Comparison of ENCODE assay signal across 8 cellular contexts in genomic region chr5:36241636-36242533, GRCh38. TPM values are rescaled to one million over a fixed set of nuclear protein-coding genes. Genes with fewer than 3 reads are reported as not detected.
A peak's percentile ranks its signal among the peaks of the same experiment; 100 is the strongest.
DNase-seq lines count a peak whose midpoint lies in the region; ATAC-seq, FAIRE-seq and TF ChIP-seq lines count a peak whose summit lies in the region.

A gene with protein sequence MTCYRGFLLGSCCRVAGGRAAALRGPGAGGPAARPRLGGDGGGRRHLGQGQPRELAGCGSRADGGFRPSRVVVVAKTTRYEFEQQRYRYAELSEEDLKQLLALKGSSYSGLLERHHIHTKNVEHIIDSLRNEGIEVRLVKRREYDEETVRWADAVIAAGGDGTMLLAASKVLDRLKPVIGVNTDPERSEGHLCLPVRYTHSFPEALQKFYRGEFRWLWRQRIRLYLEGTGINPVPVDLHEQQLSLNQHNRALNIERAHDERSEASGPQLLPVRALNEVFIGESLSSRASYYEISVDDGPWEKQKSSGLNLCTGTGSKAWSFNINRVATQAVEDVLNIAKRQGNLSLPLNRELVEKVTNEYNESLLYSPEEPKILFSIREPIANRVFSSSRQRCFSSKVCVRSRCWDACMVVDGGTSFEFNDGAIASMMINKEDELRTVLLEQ (minus strand): TSS chr5:36241925. CDS start chr5:36241798, 127 bp downstream.

- H3K4me1 Mint-ChIP-seq in activated T-cell treated with anti-CD3 and anti-CD28 coated beads, Interleukin-2, amount 50 U/mL, for 72 hours (ENCODE audit: low read depth), result peaks cover 50% of the 10 kb centered on the region

- DNase-seq in Daoy (ENCODE audit: low read depth) (peak; percentile 95), Karpas-422 (peak; percentile 98), RCC 7860 (ENCODE audit: low spot score) (peak; percentile 95), esophagus muscularis mucosa (ENCODE audit: extremely low spot score) (peak; percentile 99)
- peak; percentile 93 to 94 for DNase-seq in activated T-cell treated with anti-CD3 and anti-CD28 coated beads, Interleukin-2, amount 50 U/mL, for 72 hours
- DNase-seq in stimulated activated CD8-positive, alpha-beta memory T cell treated with anti-CD3 and anti-CD28 coated beads, Interleukin-7, amount 100 ng/mL, for 4 hours (ENCODE audit: low read depth in 2 of 2), result peak; percentile 89 to 91

- peak within 1 kb of the TSS; percentile 17; the same call in 1 of the 2 replicates for H2AFZ ChIP-seq in Karpas-422 (ENCODE audit: low read length)

- H3K36me3 Mint-ChIP-seq in activated T-cell treated with anti-CD3 and anti-CD28 coated beads, Interleukin-2, amount 50 U/mL, for 72 hours (ENCODE audit: insufficient read depth in 2 of 2), result no peaks in the 10 kb centered on the region

- intact Hi-C loops in esophagus muscularis mucosa (cut with DNase I), result loop anchor here (10.0 kb wide), 1 partner anchor 63 kb away; the partner anchor contains the start of gene RANBP3L

- peak within 1 kb of the TSS; percentile 90 for H3K9ac ChIP-seq in Karpas-422 (ENCODE audit: low read length)

- no peaks in the 10 kb centered on the region for H3K27me3 Mint-ChIP-seq in activated T-cell treated with anti-CD3 and anti-CD28 coated beads, Interleukin-2, amount 50 U/mL, for 72 hours (ENCODE audit: low read depth)

- peak; percentile 93 for ATAC-seq in GM21825 (IDR thresholded peaks at IDR 0.05; ENCODE audit: unreplicated experiment)
- peak; percentile 88 to 90 for ATAC-seq in activated T-cell treated with anti-CD3 and anti-CD28 coated beads, Interleukin-2, amount 50 U/mL, for 72 hours (replicated peaks in 1 of 2)

- TF ChIP-seq EP300 in esophagus muscularis mucosa (IDR thresholded peaks at IDR 0.05), result peak; percentile 13

- H3K27ac Mint-ChIP-seq in activated T-cell treated with anti-CD3 and anti-CD28 coated beads, Interleukin-2, amount 50 U/mL, for 72 hours, result peak within 1 kb of the TSS; percentile 77

- H3K36me3 ChIP-seq in Karpas-422 (ENCODE audit: insufficient read depth, low read length) (no peaks in the 10 kb centered on the region), esophagus muscularis mucosa (no peaks in the 10 kb centered on the region), muscle layer of duodenum (ENCODE audit: control insufficient read depth in 1 of 2, insufficient read depth in 2 of 2, low read length in 2 of 2) (peaks cover 0 to 4% of the 10 kb centered on the region in 2 donors)

- H3K9me3 Mint-ChIP-seq in activated T-cell treated with anti-CD3 and anti-CD28 coated beads, Interleukin-2, amount 50 U/mL, for 72 hours, result no peaks in the 10 kb centered on the region

- peaks cover 52% of the 10 kb centered on the region for H3K4me1 ChIP-seq in Karpas-422 (ENCODE audit: low read length)
- peaks cover 40 to 49% (median 46%) of the 10 kb centered on the region in 4 donors for H3K4me1 ChIP-seq in esophagus muscularis mucosa
- peaks cover 27 to 41% of the 10 kb centered on the region in 2 donors for H3K4me1 ChIP-seq in muscle layer of duodenum (ENCODE audit: control insufficient read depth in 1 of 2, insufficient read depth in 2 of 2, low read length in 2 of 2)

- peak within 1 kb of the TSS; percentile 95 for H3K27ac ChIP-seq in Karpas-422 (ENCODE audit: low read length)
- H3K27ac ChIP-seq in esophagus muscularis mucosa (replicated peaks in 1 of 4), result peak within 1 kb of the TSS; percentile 97 to 99 (median 99)
- H3K27ac ChIP-seq in muscle layer of duodenum (ENCODE audit: low read length), result peak within 1 kb of the TSS; percentile 84

- H3K9me2 ChIP-seq in Karpas-422 (replicated peaks; ENCODE audit: insufficient read depth, low read length), result no peaks in the 10 kb centered on the region

- peak; percentile 93 for FAIRE-seq in RCC 7860 (lab: Jason Lieb, UNC)

- peak; percentile 59 to 73 (median 64) for TF ChIP-seq CTCF in esophagus muscularis mucosa (IDR thresholded peaks at IDR 0.05)

- H3K27me3 ChIP-seq in Karpas-422 (ENCODE audit: low read length) (no peaks in the 10 kb centered on the region), esophagus muscularis mucosa (no peaks in the 10 kb centered on the region), muscle layer of duodenum (ENCODE audit: low read depth, low read length) (no peaks in the 10 kb centered on the region)

- no peaks in the 10 kb centered on the region for H4K20me1 ChIP-seq in Karpas-422 (ENCODE audit: insufficient read depth, low read depth, low read length)

- H3K9me3 ChIP-seq in Karpas-422 (ENCODE audit: low read length) (no peaks in the 10 kb centered on the region), esophagus muscularis mucosa (no peaks in the 10 kb centered on the region), muscle layer of duodenum (ENCODE audit: control insufficient read depth in 1 of 2, low read length in 2 of 2) (no peaks in the 10 kb centered on the region)

- peak; percentile 72 for TF ChIP-seq POLR2A in esophagus muscularis mucosa (IDR thresholded peaks at IDR 0.05; ENCODE audit: low read depth)

- H3K4me2 ChIP-seq in Karpas-422 (ENCODE audit: low read depth, low read length, poor library complexity, severe bottlenecking), result peak within 1 kb of the TSS; percentile 83

- peak within 1 kb of the TSS; percentile 90 to 91 for H3K4me3 Mint-ChIP-seq in activated T-cell treated with anti-CD3 and anti-CD28 coated beads, Interleukin-2, amount 50 U/mL, for 72 hours

- peaks cover 46% of the 10 kb centered on the region for H3K79me2 ChIP-seq in Karpas-422 (ENCODE audit: low read length)

- H3K4me3 ChIP-seq in Karpas-422 (ENCODE audit: low read length) (peak within 1 kb of the TSS; percentile 84), esophagus muscularis mucosa (peak within 1 kb of the TSS; percentile 90 to 99 (median 95)), muscle layer of duodenum (ENCODE audit: low read depth in 1 of 2, low read length in 2 of 2) (peak within 1 kb of the TSS; percentile 73 to 90)

- WGBS in esophagus muscularis mucosa, result 2% methylated on average over 44 of the region's 99 CpGs

RNA-seq across cellular contexts. Expression of the gene that starts here (rescaled TPM):
- total RNA-seq in Daoy (2014; rRNA removed; shearing (Covaris generic)), result 21.2 and 22.1 TPM in 2 replicates
- total RNA-seq in Karpas-422 (2014; rRNA removed; shearing (Covaris generic); ENCODE audit: low replicate concordance), result 33.2 and 36.9 TPM in 2 replicates
- 10 to 100 TPM; 13.6 to 20.9 TPM for total RNA-seq in activated T-cell treated with anti-CD3 and anti-CD28 coated beads, Interleukin-2, amount 50 U/mL, for 72 hours
- total RNA-seq in esophagus muscularis mucosa, result 10 to 100 TPM; 44.6 to 74.8 (median 59.5) TPM

Comparison
In these comparisons a context has a peak if more than half of its experiments do, and no peak if none do; other contexts are left out.
1. Peak in every context shown above with its lines: DNase-seq, ATAC-seq, H3K4me3 ChIP-seq and H3K27ac ChIP-seq.